8 cellular contexts compared by ENCODE assay signal in genomic region chr4:2261853-2262144, GRCh38. TPM values are rescaled to one million over a fixed set of nuclear protein-coding genes. Genes with fewer than 3 reads are reported as not detected.
DNase-seq lines count a peak whose midpoint lies in the region; ATAC-seq, FAIRE-seq and TF ChIP-seq lines count a peak whose summit lies in the region.

TSS of gene MXD4 (minus strand) at chr4:2262109. CDS start at chr4:2261980, 129 bp downstream.

- no peaks in the 10 kb centered on the region for H3K9me3 ChIP-seq in HepG2 (ENCODE audit: low read length)
- no peaks in the 10 kb centered on the region for H3K9me3 ChIP-seq in testis

- no peak for TF ChIP-seq RAD21 in HepG2 (CRISPR knock-in tag; IDR thresholded peaks at IDR 0.05)

- POLR2A ChIA-PET in MCF 10A (lab: Yijun Ruan, JAX) (interaction anchor here (0.5 to 4.5 kb wide), 23 partner anchors 11 to 674 kb away, joined by 3 to 54 read pairs (median 4); partner anchors contain the start of genes CFAP99, HAUS3, POLN and RNF4), HepG2 (lab: Yijun Ruan, JAX) (interaction anchor here (0.6 to 1.3 kb wide), 5 partner anchors 13 to 274 kb away, joined by 3 to 11 read pairs (median 3); partner anchors contain the start of genes FAM193A, HAUS3 and POLN)

- TF ChIP-seq CTCF in MCF 10A (IDR thresholded peaks at IDR 0.05; ENCODE audit: unreplicated experiment), result no peak
- no peak for TF ChIP-seq CTCF in HepG2 (CRISPR knock-in tag; IDR thresholded peaks at IDR 0.05)
- TF ChIP-seq CTCF in testis (IDR thresholded peaks at IDR 0.05), result no peak

- no peaks in the 10 kb centered on the region for H3K36me3 Mint-ChIP-seq in MCF 10A (ENCODE audit: insufficient read depth, unreplicated experiment)

- no peaks in the 10 kb centered on the region for H3K9me3 Mint-ChIP-seq in MCF 10A (ENCODE audit: unreplicated experiment)

- WGBS in HepG2 (ENCODE audit: low lambda C conversion rate), result 0% methylated on average over 17 of the region's 46 CpGs
- 0% methylated on average over 46 of the region's 46 CpGs; no CpG with 5 or more reads in 1 of the 2 donors for WGBS in testis, 2 donors

- H3K4me1 ChIP-seq in HepG2 (ENCODE audit: insufficient read depth, low read length) (peaks cover 31% of the 10 kb centered on the region), testis (peaks cover 52% of the 10 kb centered on the region)

- no peaks in the 10 kb centered on the region for H3K27me3 Mint-ChIP-seq in MCF 10A (ENCODE audit: insufficient read depth, unreplicated experiment)

- H3K36me3 ChIP-seq in HepG2 (replicated peaks in 1 of 2; ENCODE audit: control insufficient read depth in 1 of 2, insufficient read depth in 2 of 2, low read length in 2 of 2), result 0 out of 5 replicates have a peak, but pooled peaks cover 1 to 6% of the 10 kb centered on the region in 2 experiments
- no peaks in the 10 kb centered on the region for H3K36me3 ChIP-seq in testis (ENCODE audit: low read depth, missing control alignments)

- H3K4me3 ChIP-seq in GM08714 (ENCODE audit: low read length), result peak within 1 kb of the TSS; percentile 84
- H3K4me3 ChIP-seq in HepG2 (replicated peaks in 1 of 3; ENCODE audit: insufficient read depth in 1 of 3, low read depth in 2 of 3, low read length in 3 of 3), result peak within 1 kb of the TSS; percentile 71 to 85 (median 83)
- H3K4me3 ChIP-seq in testis, result peak within 1 kb of the TSS; percentile 82

- H3K27ac Mint-ChIP-seq in MCF 10A (ENCODE audit: low read depth, unreplicated experiment), result peak within 1 kb of the TSS; percentile 77

- H3K27me3 ChIP-seq in HepG2 (ENCODE audit: control insufficient read depth in 1 of 2, insufficient read depth in 2 of 2, low read length in 2 of 2) (peaks cover 11 to 22% of the 10 kb centered on the region in 2 experiments; a peak in 3 of 5 replicates), testis (no peaks in the 10 kb centered on the region)

- H3K9ac ChIP-seq in HepG2 (ENCODE audit: insufficient read depth, low read depth, low read length), result peak within 1 kb of the TSS; percentile 86

- peak within 1 kb of the TSS; percentile 89 for H3K4me2 ChIP-seq in HepG2 (ENCODE audit: low read depth, low read length)

- H3K27ac ChIP-seq in HepG2 (ENCODE audit: extremely low read length, insufficient read depth, low read length), result peak within 1 kb of the TSS; percentile 83
- H3K27ac ChIP-seq in testis, result peak within 1 kb of the TSS; percentile 96 to 98

- DNase-seq in MCF 10A (ENCODE audit: unreplicated experiment), result no peak
- DNase-seq in HepG2 (ENCODE audit: low spot score), result no peak
- no peak for DNase-seq in testis
- no peak for DNase-seq in SW 1271 (lab: John Stamatoyannopoulos, UW)
- no peak for DNase-seq in effector CD8-positive, alpha-beta T cell (lab: John Stamatoyannopoulos, UW)
- DNase-seq in SW480 (ENCODE audit: low spot score), result no peak

- H4K20me1 ChIP-seq in HepG2 (ENCODE audit: insufficient read depth, low read length), result no peaks in the 10 kb centered on the region

- in situ Hi-C loops in HepG2 (cut with HindIII; ENCODE audit: extremely low pct_ligation_motif_present, low pct_unique_long_range_greater_than_20kb), result no loop called here

- no peak for TF ChIP-seq EP300 in HepG2 (IDR thresholded peaks at IDR 0.05; ENCODE audit: low read depth in 2 of 2, low read length in 2 of 2)
- TF ChIP-seq EP300 in HepG2 (CRISPR knock-in tag; IDR thresholded peaks at IDR 0.05; ENCODE audit: borderline replicate concordance), result no peak

- no TSS peak for BruUV-seq in MCF 10A (replicated peaks; lab: Mats Ljungman, UMichigan)
- no TSS peak for BruUV-seq in HepG2 (replicated peaks; lab: Mats Ljungman, UMichigan)

- ATAC-seq in HG03439 (IDR thresholded peaks at IDR 0.05; ENCODE audit: unreplicated experiment) (peak; percentile 9), HepG2 (no peak)

- no peak within 1 kb of the TSS for H2AFZ ChIP-seq in HepG2 (ENCODE audit: low read length)

- no peak for FAIRE-seq in HepG2 (lab: Jason Lieb, UNC)

- intact Hi-C loops in MCF 10A (cut with micrococcal nuclease), result loop anchor here (5.0 to 10.0 kb wide), 2 partner anchors 73 to 151 kb away; no protein-coding TSS in a partner anchor
- intact Hi-C loops in HepG2 (cut with micrococcal nuclease; ENCODE audit: unreplicated experiment), result loop anchor here (1.0 kb wide), 1 partner anchor 19 kb away; the partner anchor contains the start of genes HAUS3 and POLN
- intact Hi-C loops in testis (cut with DNase I; ENCODE audit: low total_unique reads), result loop anchor here (5.0 kb wide), 1 partner anchor 549 kb away; the partner anchor contains the start of gene SLBP

- CTCF ChIA-PET in MCF 10A (lab: Yijun Ruan, JAX), result no interaction called here
- CTCF ChIA-PET in HepG2 (lab: Yijun Ruan, JAX; ENCODE audit: low intra/inter-chr PET ratio, low total read pairs), result no interaction called here

- H3K4me3 Mint-ChIP-seq in MCF 10A (ENCODE audit: unreplicated experiment), result peak within 1 kb of the TSS; percentile 73

- H3K4me1 Mint-ChIP-seq in MCF 10A (ENCODE audit: insufficient read depth, unreplicated experiment), result peaks cover 13% of the 10 kb centered on the region

- peaks cover 9% of the 10 kb centered on the region for H3K79me2 ChIP-seq in HepG2 (ENCODE audit: insufficient read depth, low read length)

- no peak for TF ChIP-seq POLR2A in HepG2 (IDR thresholded peaks at IDR 0.05; ENCODE audit: insufficient read depth in 1 of 2, low read depth in 2 of 2, low read length in 2 of 2)
- peak; percentile 33 for TF ChIP-seq POLR2A in testis (IDR thresholded peaks at IDR 0.05)

TF ChIP-seq in HepG2, 621 proteins besides CTCF, POLR2A, EP300 and RAD21 (continues in another document):
- TF ChIP-seq PAWR (CRISPR knock-in tag; IDR thresholded peaks at IDR 0.05; ENCODE audit: borderline replicate concordance) (no peak), ZNF562 (CRISPR knock-in tag; IDR thresholded peaks at IDR 0.05; ENCODE audit: borderline replicate concordance) (no peak), ZNF747 (CRISPR knock-in tag; IDR thresholded peaks at IDR 0.05; ENCODE audit: borderline replicate concordance) (no peak), NFE2L1 (CRISPR knock-in tag; IDR thresholded peaks at IDR 0.05; ENCODE audit: borderline replicate concordance) (no peak), LRRFIP1 (CRISPR knock-in tag; conservative IDR thresholded peaks at IDR 0.05) (no peak), REL (CRISPR knock-in tag; conservative IDR thresholded peaks at IDR 0.05) (no peak), NFYB (CRISPR knock-in tag; IDR thresholded peaks at IDR 0.05) (no peak), ATF7-NPFF (CRISPR knock-in tag; IDR thresholded peaks at IDR 0.05; ENCODE audit: low read depth) (no peak), SIN3A (IDR thresholded peaks at IDR 0.05; ENCODE audit: borderline replicate concordance, low read depth, low read length) (peak; percentile 16; the same call in 1 of the 2 replicates), ZFP90 (CRISPR knock-in tag; IDR thresholded peaks at IDR 0.05; ENCODE audit: borderline replicate concordance) (0 out of 2 replicates have a peak, but pooled peaks have one; percentile 1)

RNA-seq across cellular contexts. Expression of gene MXD4, which starts in this region (rescaled TPM):
- total RNA-seq in MCF 10A (2022) (42.8 and 50.2 TPM in 2 replicates), HepG2 (2016; rRNA removed; fragmentation: Illumina TruSeq; extraction: Trizol) (19.6 and 31.3 TPM in 2 replicates), testis (10 to 100 TPM; 73.8 to 76.4 TPM)
- 36.9 and 47.9 TPM in 2 replicates for total RNA-seq in HepG2 (2016; cell fraction: cytosol; rRNA removed; fragmentation: Illumina TruSeq; extraction: Trizol; ENCODE audit: low read depth)
- total RNA-seq in HepG2 (2016; cell fraction: insoluble cytoplasmic fraction; rRNA removed; fragmentation: Illumina TruSeq; extraction: Trizol), result 17.4 and 29.0 TPM in 2 replicates
- total RNA-seq in HepG2 (2016; cell fraction: membrane; rRNA removed; fragmentation: Illumina TruSeq; extraction: Trizol), result 44.7 and 51.6 TPM in 2 replicates
- 17.8 and 19.3 TPM in 2 replicates for total RNA-seq in HepG2 (2016; cell fraction: nucleus; rRNA removed; fragmentation: Illumina TruSeq; extraction: Trizol)
- polyA plus RNA-seq in HepG2 (2011; rRNA removed) (29.0 and 35.5 TPM in 2 replicates), testis (ENCODE audit: insufficient read depth, low read depth, low replicate concordance) (51.6 TPM)
- 18.8 and 32.8 TPM in 2 replicates for polyA plus RNA-seq in HepG2 (2011; cell fraction: cytosol; rRNA removed)
- 55.8 and 75.6 TPM in 2 replicates for polyA plus RNA-seq in HepG2 (2011; cell fraction: nucleus; rRNA removed)
- 13.3 and 19.0 TPM in 2 replicates for polyA plus RNA-seq in HepG2 (2012)
- 75.4 and 78.8 TPM in 2 replicates for polyA plus RNA-seq in HepG2 (2016; cell fraction: cytosol; fragmentation: Illumina TruSeq; extraction: Trizol; ENCODE audit: low read depth)
- polyA plus RNA-seq in HepG2 (2016; cell fraction: insoluble cytoplasmic fraction; fragmentation: Illumina TruSeq; extraction: Trizol; ENCODE audit: low read depth), result 24.7 and 25.4 TPM in 2 replicates
- polyA plus RNA-seq in HepG2 (2016; cell fraction: membrane; fragmentation: Illumina TruSeq; extraction: Trizol; ENCODE audit: low read depth), result 58.0 and 61.9 TPM in 2 replicates
- polyA plus RNA-seq in HepG2 (2016; cell fraction: nucleus; fragmentation: Illumina TruSeq; extraction: Trizol; ENCODE audit: insufficient read depth, low read depth), result 40.4 and 42.9 TPM in 2 replicates
- polyA minus RNA-seq in HepG2 (2011; rRNA and poly(A)+ RNA removed; ENCODE audit: low replicate concordance), result 56.0 and 71.8 TPM in 2 replicates
- 16.4 and 18.3 TPM in 2 replicates for polyA minus RNA-seq in HepG2 (2011; cell fraction: cytosol; rRNA and poly(A)+ RNA removed)
- polyA minus RNA-seq in HepG2 (2011; cell fraction: nucleus; rRNA and poly(A)+ RNA removed), result 38.0 and 41.2 TPM in 2 replicates
